Comparison of ENCODE assay signal across 15 cellular contexts in genomic region chr9:132762896-132763295, GRCh38.
DNase-seq lines count a peak whose midpoint lies in the region; TF ChIP-seq lines count a peak whose summit lies in the region.
"Had no signal": no experiment of that assay in that cellular context is flagged by ENCODE, and none has a peak within 500 bp of the region (broad histone marks: within the 10 kb centered on the region; RNA-seq: fewer than 3 reads in every experiment).

No MANE protein-coding gene starts in this region.

- no peak overlapping the region for H3K4me3 Mint-ChIP-seq in chondrocyte (ENCODE audit: unreplicated experiment)
- H3K4me3 Mint-ChIP-seq: B cell; CD8-positive, alpha-beta T cell; GM23338; HFFc6; IgD-negative memory B cell had no signal

- H3K4me1 Mint-ChIP-seq in chondrocyte (ENCODE audit: low read depth), result no peaks in the 10 kb centered on the region
- H3K4me1 Mint-ChIP-seq: B cell had no signal

- H3K36me3 Mint-ChIP-seq in chondrocyte (ENCODE audit: low read depth), result peaks cover 5% of the 10 kb centered on the region
- H3K36me3 Mint-ChIP-seq: CD8-positive, alpha-beta T cell; IgD-negative memory B cell had no signal

- H3K9me3 Mint-ChIP-seq in chondrocyte (ENCODE audit: low read depth), result peaks cover 10% of the 10 kb centered on the region
- H3K9me3 Mint-ChIP-seq: CD8-positive, alpha-beta T cell; GM23338; HFFc6; IgD-negative memory B cell had no signal

- no peak for TF ChIP-seq CTCF in chondrocyte (IDR thresholded peaks at IDR 0.05)

- peaks cover 30% of the 10 kb centered on the region for H3K27me3 Mint-ChIP-seq in chondrocyte (ENCODE audit: low read depth)

- H3K27ac Mint-ChIP-seq in chondrocyte (ENCODE audit: unreplicated experiment), result no peak overlapping the region
- H3K27ac Mint-ChIP-seq: B cell; CD8-positive, alpha-beta T cell; GM23338; HFFc6 had no signal

- DNase-seq in chondrocyte (ENCODE audit: low spot score), result peak; percentile 43
- peak; percentile 59 for DNase-seq in mesenteric fat pad (ENCODE audit: low spot score)
- DNase-seq in posterior vena cava (ENCODE audit: low spot score), result peak; percentile 60
- DNase-seq in activated gamma-delta T cell treated with Interleukin-2 at 50 U/mL for 16 hours, result no peak
- no peak for DNase-seq in D341Med (ENCODE audit: low spot score)
- DNase-seq in UCSD-AML1 (lab: John Stamatoyannopoulos, UW; ENCODE audit: unreplicated experiment), result no peak
- DNase-seq: Calu3; CD8-positive, alpha-beta T cell; DMS 273 treated with DMSO at 0.1 percent for 48 hours; DMS53; DND-41; HFFc6 had no signal

- intact Hi-C loops in posterior vena cava (cut with DNase I), result no loop called here

Comparison
In these comparisons a context has a peak if more than half of its experiments do, and no peak if none do; other contexts are left out.
1. DNase-seq: peak in chondrocyte (single experiment), mesenteric fat pad (single experiment) and posterior vena cava (single experiment); none in activated gamma-delta T cell treated with Interleukin-2 at 50 U/mL for 16 hours (single experiment), D341Med (single experiment) and UCSD-AML1 (single experiment).